Comparison of ENCODE assay signal across 8 cellular contexts in genomic region chr14:69090187-69090789, GRCh38.
DNase-seq lines count a peak whose midpoint lies in the region; ATAC-seq and TF ChIP-seq lines count a peak whose summit lies in the region.

No MANE protein-coding gene starts in this region.

- H3K27me3 Mint-ChIP-seq in naive B cell: no peaks in the 10 kb centered on the region

- ATAC-seq in naive B cell (ENCODE audit: low read depth in 2 of 2) (peak in 1 of 2 donors; percentile 39), GM21737 (IDR thresholded peaks at IDR 0.05; ENCODE audit: unreplicated experiment) (no peak), HG02798 (IDR thresholded peaks at IDR 0.05; ENCODE audit: poor library complexity, unreplicated experiment) (no peak)

- peaks cover 0 to 4% (median 0%) of the 10 kb centered on the region in 3 donors for H3K4me1 Mint-ChIP-seq in naive B cell

- no peaks in the 10 kb centered on the region for H3K9me3 Mint-ChIP-seq in naive B cell

- no peak overlapping the region for H3K27ac Mint-ChIP-seq in naive B cell

- peak; percentile 67; the same call in 2 of the 3 replicates for TF ChIP-seq CTCF in GM12872 (IDR thresholded peaks at IDR 0.05; ENCODE audit: insufficient read depth, low read depth, low read length)

- DNase-seq in Ammon's horn (ENCODE audit: low spot score): peak; percentile 27
- peak; percentile 34 for DNase-seq in OCI-M1 (lab: John Stamatoyannopoulos, UW)
- peak; percentile 46 for DNase-seq in cerebellar cortex (ENCODE audit: low spot score)
- DNase-seq in naive B cell: peak; percentile 1
- no peak for DNase-seq in NK-92 treated with Interleukin-12 subunit alpha and Interleukin-12 subunit beta, amount 100 ng/mL, for 24 hours (lab: John Stamatoyannopoulos, UW)

- no peak overlapping the region for H3K4me3 Mint-ChIP-seq in naive B cell

- peaks cover 17 to 18% of the 10 kb centered on the region in 2 donors for H3K36me3 Mint-ChIP-seq in naive B cell
